Comparison of ENCODE assay signal across 8 cellular contexts in genomic region chr20:41316602-41317535, GRCh38. TPM values are rescaled to one million over a fixed set of nuclear protein-coding genes. Genes with fewer than 3 reads are reported as not detected.
DNase-seq lines count a peak whose midpoint lies in the region; ATAC-seq and TF ChIP-seq lines count a peak whose summit lies in the region.

No MANE protein-coding gene starts in this region.

- peak overlapping the region; percentile 56 for H3K9ac ChIP-seq in HCT116 (ENCODE audit: low read length)
- H3K9ac ChIP-seq in MM.1S (ENCODE audit: low read length) = peak overlapping the region; percentile 75

- 1 to 3% methylated on average over 17 to 56 of the region's 63 CpGs for WGBS in body of pancreas, 2 donors

- CTCF ChIA-PET in HCT116 (lab: Charles Lee) = interaction anchor here (1.4 kb wide), 1 partner anchor 24 kb away, joined by 5 read pairs; the partner anchor contains the start of gene LPIN3

- H3K9me2 ChIP-seq in HCT116 (ENCODE audit: insufficient read depth) = no peaks in the 10 kb centered on the region
- no peaks in the 10 kb centered on the region for H3K9me2 ChIP-seq in MM.1S (replicated peaks; ENCODE audit: insufficient read depth, low read length)

- ATAC-seq in HCT116 (peak; percentile 71), body of pancreas (peak; percentile 57)

- no peak for TF ChIP-seq CTCF in GM10266 (IDR thresholded peaks at IDR 0.05; ENCODE audit: control insufficient read depth, insufficient read depth, low read depth, missing control alignments)
- no peak for TF ChIP-seq CTCF in HCT116 (IDR thresholded peaks at IDR 0.05 in 2 of 3, conservative IDR thresholded peaks at IDR 0.05 in 1 of 3; ENCODE audit: borderline replicate concordance in 1 of 3, insufficient read depth in 1 of 3, low read depth in 2 of 3, low read length in 2 of 3)
- TF ChIP-seq CTCF in MM.1S (IDR thresholded peaks at IDR 0.05; ENCODE audit: low read length) = no peak
- TF ChIP-seq CTCF in body of pancreas (IDR thresholded peaks at IDR 0.05) = no peak

- intact Hi-C loops in HCT116 (cut with micrococcal nuclease) = no loop called here
- intact Hi-C loops in body of pancreas (cut with DNase I) = no loop called here

- DNase-seq in GM10266 (ENCODE audit: extremely low spot score) (peak; percentile 89), HCT116 (ENCODE audit: low read depth, low spot score) (no peak), MM.1S (peak; percentile 66), UCSD-AML1 (lab: John Stamatoyannopoulos, UW; ENCODE audit: unreplicated experiment) (peak; percentile 78), body of pancreas (peak; percentile 74 to 86 (median 74)), NCI-H1694 (lab: John Stamatoyannopoulos, UW) (no peak)

- TF ChIP-seq POLR2A in HCT116 (IDR thresholded peaks at IDR 0.05; ENCODE audit: borderline replicate concordance, extremely low read depth, insufficient read depth, insufficient read length) = no peak
- peak in 1 of 3 donors; percentile 9 for TF ChIP-seq POLR2A in body of pancreas (IDR thresholded peaks at IDR 0.05)

- H3K79me2 ChIP-seq in HCT116 (ENCODE audit: insufficient read depth, low read length) (no peaks in the 10 kb centered on the region), MM.1S (ENCODE audit: low read length) (peaks cover 33% of the 10 kb centered on the region)

- H3K4me1 ChIP-seq in HCT116 (ENCODE audit: control insufficient read depth in 1 of 2, insufficient read depth in 2 of 2, low read length in 2 of 2) = peaks cover 9 to 27% of the 10 kb centered on the region in 2 experiments
- peaks cover 12% of the 10 kb centered on the region; the same call in 1 of the 2 replicates for H3K4me1 ChIP-seq in MM.1S (ENCODE audit: low read length)
- peaks cover 21% of the 10 kb centered on the region for H3K4me1 ChIP-seq in body of pancreas

- no peaks in the 10 kb centered on the region for H4K20me1 ChIP-seq in HCT116 (ENCODE audit: insufficient read depth)
- no peaks in the 10 kb centered on the region for H4K20me1 ChIP-seq in MM.1S (ENCODE audit: insufficient read depth, low read length)

- no peaks in the 10 kb centered on the region for H3K27me3 ChIP-seq in HCT116 (ENCODE audit: insufficient read depth, low read length)
- H3K27me3 ChIP-seq in MM.1S (replicated peaks; ENCODE audit: insufficient read depth, low read length) = no peaks in the 10 kb centered on the region
- H3K27me3 ChIP-seq in body of pancreas = no peaks in the 10 kb centered on the region

- RAD21 ChIA-PET in HCT116 (lab: Charles Lee; ENCODE audit: low non-redundant PET in 1 of 2, low total read pairs in 2 of 2, uncharacterized antibody in 2 of 2, unreplicated experiment in 2 of 2) = no interaction called here

- H3K4me3 ChIP-seq in HCT116 (replicated peaks in 1 of 2; ENCODE audit: low read depth in 1 of 2, low read length in 2 of 2) (peak overlapping the region; percentile 71 to 76), MM.1S (ENCODE audit: low read length) (peak overlapping the region; percentile 95), body of pancreas (peak overlapping the region; percentile 47 to 74), iPS-18c (ENCODE audit: insufficient read depth, low read depth, low read length) (peak overlapping the region; percentile 77), skin epidermis (peak overlapping the region; percentile 53 to 94 (median 81))

- peak overlapping the region; percentile 88 for H3K4me2 ChIP-seq in HCT116 (ENCODE audit: low read length)
- peak overlapping the region; percentile 96 for H3K4me2 ChIP-seq in MM.1S (ENCODE audit: low read depth, low read length)

- H2AFZ ChIP-seq in HCT116 (ENCODE audit: low read depth, low read length, poor library complexity, severe bottlenecking) (no peak overlapping the region), MM.1S (ENCODE audit: low read length) (peak overlapping the region; percentile 93)

- H3K36me3 ChIP-seq in HCT116 (ENCODE audit: control insufficient read depth in 1 of 2, insufficient read depth in 2 of 2, low read length in 2 of 2) (no peaks in the 10 kb centered on the region), MM.1S (replicated peaks; ENCODE audit: insufficient read depth, low read length) (no peaks in the 10 kb centered on the region), body of pancreas (replicated peaks in 1 of 2; ENCODE audit: insufficient read depth in 1 of 2, low read depth in 2 of 2) (no peaks in the 10 kb centered on the region)

- H3K9me3 ChIP-seq in HCT116 (ENCODE audit: control insufficient read depth in 1 of 2, insufficient read depth in 1 of 2, low read depth in 1 of 2, low read length in 2 of 2) = no peaks in the 10 kb centered on the region
- no peaks in the 10 kb centered on the region for H3K9me3 ChIP-seq in MM.1S (replicated peaks; ENCODE audit: insufficient read depth, low read length)
- H3K9me3 ChIP-seq in body of pancreas = no peaks in the 10 kb centered on the region
- no peaks in the 10 kb centered on the region for H3K9me3 ChIP-seq in iPS-18c (ENCODE audit: control insufficient read depth, insufficient read depth, low read length)

- POLR2A ChIA-PET in HCT116 (lab: Charles Lee) = interaction anchor here (0.6 kb wide), 1 partner anchor 180 kb away, joined by 3 read pairs; no protein-coding TSS in a partner anchor

- H3F3A ChIP-seq in MM.1S (ENCODE audit: insufficient read depth, low read length) = no peaks in the 10 kb centered on the region

- H3K27ac ChIP-seq in HCT116 (ENCODE audit: low read depth, low read length) (peak overlapping the region; percentile 61; the same call in 1 of the 2 replicates), MM.1S (ENCODE audit: low read length) (peak overlapping the region; percentile 14; the same call in 1 of the 2 replicates), body of pancreas (peak overlapping the region; percentile 71 to 83 (median 76)), skin epidermis (peak overlapping the region; percentile 0 to 93 (median 82))

- BruUV-seq in HCT116 (replicated peaks; lab: Mats Ljungman, UMichigan) = no TSS peak

- no peak for TF ChIP-seq RAD21 in HCT116 (IDR thresholded peaks at IDR 0.05; ENCODE audit: low read depth)

TF ChIP-seq in HCT116, 20 proteins besides CTCF, POLR2A, EP300 and RAD21:
- TF ChIP-seq CBX3 (IDR thresholded peaks at IDR 0.05; ENCODE audit: low read depth) (no peak), ZFX (IDR thresholded peaks at IDR 0.05) (peak; percentile 34; the same call in 1 of the 2 replicates), FOSL1 (IDR thresholded peaks at IDR 0.05; ENCODE audit: low read depth) (no peak), POLR2AphosphoS5 (IDR thresholded peaks at IDR 0.05; ENCODE audit: low read depth, low read length) (peak; percentile 6; the same call in 1 of the 2 replicates), REST (IDR thresholded peaks at IDR 0.05; ENCODE audit: low read depth) (no peak), ZBTB33 (IDR thresholded peaks at IDR 0.05; ENCODE audit: extremely low read depth, insufficient replicate concordance, low read length) (no peak), SIN3A (IDR thresholded peaks at IDR 0.05; ENCODE audit: low read depth) (no peak), CEBPB (IDR thresholded peaks at IDR 0.05; ENCODE audit: low read depth) (no peak), MAX (IDR thresholded peaks at IDR 0.05) (peak; percentile 58; the same call in 1 of the 2 replicates)

RNA-seq across cellular contexts. Expression of gene ZHX3, which starts 0.7 kb away (rescaled TPM):
- total RNA-seq in HCT116 (2021; ENCODE audit: unreplicated experiment) (13.3 TPM), body of pancreas (10 to 100 TPM; 10.9 to 11.9 TPM)
- polyA plus RNA-seq in HCT116 (2012) = 2.9 and 5.0 TPM in 2 replicates

RNA-seq across cellular contexts. Expression of gene LPIN3, which starts 23.8 kb away (rescaled TPM):
- 18.5 TPM for total RNA-seq in HCT116 (2021; ENCODE audit: unreplicated experiment)
- 18.1 and 19.9 TPM in 2 replicates for polyA plus RNA-seq in HCT116 (2012)
- total RNA-seq in body of pancreas = 10 to 100 TPM; 11.9 to 50.1 TPM

RNA-seq across cellular contexts. Expression of gene EMILIN3, which starts 49.7 kb away (rescaled TPM):
- total RNA-seq in HCT116 (2021; ENCODE audit: unreplicated experiment) = not detected
- polyA plus RNA-seq in HCT116 (2012) = 0.06 and 0.16 TPM in 2 replicates
- under 1 TPM in 1 of 2 donors, not detected in 1; 0.26 TPM for total RNA-seq in body of pancreas

Comparison
In these comparisons a context has a peak if more than half of its experiments do, and no peak if none do; other contexts are left out.
1. DNase-seq: peak in GM10266 (single experiment), MM.1S (single experiment), UCSD-AML1 (single experiment) and body of pancreas (4 of 4); none in HCT116 (single experiment) and NCI-H1694 (single experiment).
2. H3K27ac ChIP-seq: peak in every context shown above with its lines; median percentile 82 in skin epidermis; 76 in body of pancreas; 61 in HCT116; 14 in MM.1S.
3. Peak in every context shown above with its lines, with median percentiles within 50 percentile points of each other: H3K4me3 ChIP-seq.